ENCODE assay signal across 14 cellular contexts in genomic region chr3:168049366-168049974, GRCh38. TPM values are rescaled to one million over a fixed set of nuclear protein-coding genes. Genes with fewer than 3 reads are reported as not detected.
DNase-seq lines count a peak whose midpoint lies in the region; ATAC-seq and TF ChIP-seq lines count a peak whose summit lies in the region.
"Had no signal": no experiment of that assay in that cellular context is flagged by ENCODE, and none has a peak within 500 bp of the region (broad histone marks: within the 10 kb centered on the region; RNA-seq: fewer than 3 reads in every experiment).

No MANE protein-coding gene starts in this region.

- no peaks in the 10 kb centered on the region for H3K27me3 Mint-ChIP-seq in memory B cell
- H3K27me3 Mint-ChIP-seq in CD8-positive, alpha-beta memory T cell: no peaks in the 10 kb centered on the region

- peaks cover 4% of the 10 kb centered on the region for H3K4me1 Mint-ChIP-seq in memory B cell
- H3K4me1 Mint-ChIP-seq in CD8-positive, alpha-beta memory T cell: no peaks in the 10 kb centered on the region

- no peaks in the 10 kb centered on the region for H3K9me3 Mint-ChIP-seq in memory B cell
- H3K9me3 Mint-ChIP-seq in CD8-positive, alpha-beta memory T cell: no peaks in the 10 kb centered on the region

- POLR2A ChIA-PET in CD8-positive, alpha-beta memory T cell (lab: Charles Lee): no interaction called here

- CTCF ChIA-PET in CD8-positive, alpha-beta memory T cell (lab: Charles Lee): interaction anchor here (1.0 kb wide), 1 partner anchor 9 kb away, joined by 3 read pairs; no protein-coding TSS in a partner anchor

- no peak overlapping the region for H3K4me3 Mint-ChIP-seq in memory B cell
- H3K4me3 Mint-ChIP-seq in CD8-positive, alpha-beta memory T cell: no peak overlapping the region

- H3K27me3 ChIP-seq in uterus: no peaks in the 10 kb centered on the region
- H3K27me3 ChIP-seq in CD8-positive, alpha-beta memory T cell (ENCODE audit: insufficient read depth, low read length, poor library complexity, severe bottlenecking): no peaks in the 10 kb centered on the region
- H3K27me3 ChIP-seq: colonic mucosa had no signal

- no peaks in the 10 kb centered on the region for H3K36me3 ChIP-seq in uterus
- no peaks in the 10 kb centered on the region for H3K36me3 ChIP-seq in CD8-positive, alpha-beta memory T cell (ENCODE audit: insufficient read depth, low read length)
- H3K36me3 ChIP-seq: colonic mucosa had no signal

- TF ChIP-seq POLR2A in uterus (IDR thresholded peaks at IDR 0.05): no peak

- no peaks in the 10 kb centered on the region for H3K4me1 ChIP-seq in uterus
- H3K4me1 ChIP-seq in CD8-positive, alpha-beta memory T cell (ENCODE audit: insufficient read depth, low read length): no peaks in the 10 kb centered on the region

- ATAC-seq in memory B cell (ENCODE audit: low read depth): no peak
- ATAC-seq in GM21737 (IDR thresholded peaks at IDR 0.05; ENCODE audit: unreplicated experiment): no peak

- DNase-seq in SHP77 (lab: John Stamatoyannopoulos, UW) (peak; percentile 54 to 61), SHP77 treated with DMSO at 0.1 percent for 48 hours (lab: John Stamatoyannopoulos, UW) (no peak), epithelial cell of esophagus (ENCODE audit: low read depth) (peak; percentile 43), memory B cell (ENCODE audit: low spot score in 2 of 2) (no peak), uterus (peak in 1 of 2 donors; percentile 34), cerebellar nuclear complex (lab: John Stamatoyannopoulos, UW) (no peak)
- no peak for DNase-seq in CD8-positive, alpha-beta memory T cell
- DNase-seq: activated CD4-positive, CD25-positive, alpha-beta regulatory T cell treated with anti-CD3 and anti-CD28 coated beads, Interleukin-2, amount 50 U/mL, for 72 hours; DMS79 treated with DMSO at 0.1 percent for 48 hours; NCI-H526; stimulated activated naive CD4-positive, alpha-beta T cell had no signal

- H3K27ac Mint-ChIP-seq in memory B cell: peak overlapping the region; percentile 1
- no peak overlapping the region for H3K27ac Mint-ChIP-seq in CD8-positive, alpha-beta memory T cell

- H3K4me3 ChIP-seq in epithelial cell of esophagus (ENCODE audit: low read length) (no peak overlapping the region), uterus (no peak overlapping the region)
- H3K4me3 ChIP-seq in CD8-positive, alpha-beta memory T cell (ENCODE audit: low read length): no peak overlapping the region
- H3K4me3 ChIP-seq: colonic mucosa, SK-N-MC had no signal

- TF ChIP-seq CTCF in epithelial cell of esophagus (IDR thresholded peaks at IDR 0.05; ENCODE audit: insufficient read depth, low read depth, low read length, missing control alignments) (no peak), uterus (IDR thresholded peaks at IDR 0.05) (no peak)

- intact Hi-C loops in uterus (cut with DNase I; ENCODE audit: low total_unique reads): loop anchor here (5.0 kb wide), 1 partner anchor 113 kb away; no protein-coding TSS in a partner anchor

- H3K9me3 ChIP-seq in uterus: no peaks in the 10 kb centered on the region
- H3K9me3 ChIP-seq in CD8-positive, alpha-beta memory T cell (ENCODE audit: low read length): no peaks in the 10 kb centered on the region
- H3K9me3 ChIP-seq: colonic mucosa had no signal

- H3K27ac ChIP-seq in uterus: peak overlapping the region; percentile 36 to 40
- no peak overlapping the region for H3K27ac ChIP-seq in CD8-positive, alpha-beta memory T cell (ENCODE audit: low read depth, low read length)
- H3K27ac ChIP-seq: colonic mucosa, SK-N-MC had no signal

- no peaks in the 10 kb centered on the region for H3K36me3 Mint-ChIP-seq in memory B cell
- peaks cover 0 to 2% (median 0%) of the 10 kb centered on the region in 3 donors for H3K36me3 Mint-ChIP-seq in CD8-positive, alpha-beta memory T cell

RNA-seq across cellular contexts. Expression of gene GOLIM4, which starts 46.3 kb away (rescaled TPM):
- total RNA-seq in uterus: 10 to 100 TPM; 21.0 to 85.1 (median 29.7) TPM
- 1 to 10 TPM; 7.2 to 7.3 TPM for total RNA-seq in CD8-positive, alpha-beta memory T cell
- polyA plus RNA-seq in CD8-positive, alpha-beta memory T cell: 1.3 TPM

Comparison
In these comparisons a context has a peak if more than half of its experiments do, and no peak if none do; other contexts are left out.
1. DNase-seq: peak in SHP77 (2 of 2) and epithelial cell of esophagus (single experiment); none in SHP77 treated with DMSO at 0.1 percent for 48 hours (single experiment), memory B cell (0 of 2), CD8-positive, alpha-beta memory T cell (0 of 5) and cerebellar nuclear complex (0 of 2).